ENCODE assay signal across 2 cellular contexts in the genomic region with DNA sequence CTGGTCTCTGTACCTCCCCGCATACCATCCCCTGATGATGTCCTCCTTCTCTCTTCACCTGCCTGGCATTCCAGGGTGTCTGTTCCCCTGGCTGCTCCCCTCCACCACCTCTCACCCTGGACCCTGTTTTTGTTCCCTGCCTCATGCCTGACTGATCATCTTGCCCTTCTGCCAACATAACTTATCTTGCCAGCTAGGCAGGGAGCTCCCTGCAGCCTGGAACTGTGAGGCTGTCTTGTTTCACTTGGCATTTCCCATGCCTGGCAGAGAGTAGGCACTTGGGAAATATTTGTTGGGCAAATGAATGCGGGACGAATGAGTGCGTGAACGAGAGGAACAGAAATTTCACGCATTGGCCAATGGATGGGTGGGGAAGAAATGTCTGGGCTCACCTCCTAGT. TPM values are rescaled to one million over a fixed set of nuclear protein-coding genes. Genes with fewer than 3 reads are reported as not detected.
"Had no signal": no experiment of that assay in that cellular context is flagged by ENCODE, and none has a peak within 500 bp of the region (broad histone marks: within the 10 kb centered on the region; RNA-seq: fewer than 3 reads in every experiment).

No MANE protein-coding gene starts in this region.

RNA-seq across cellular contexts. Expression of a gene that starts 7.3 kb away (rescaled TPM):
- total RNA-seq: G401, GM12878 had no signal
- polyA plus RNA-seq: GM12878 had no signal

RNA-seq across cellular contexts. Expression of a gene that starts 11.5 kb away (rescaled TPM):
- total RNA-seq: G401, GM12878 had no signal
- polyA plus RNA-seq: GM12878 had no signal

RNA-seq across cellular contexts. Expression of a gene that starts 30.3 kb away (rescaled TPM):
- total RNA-seq: G401, GM12878 had no signal
- polyA plus RNA-seq: GM12878 had no signal
